9 cellular contexts compared by ENCODE assay signal in the genomic region with DNA sequence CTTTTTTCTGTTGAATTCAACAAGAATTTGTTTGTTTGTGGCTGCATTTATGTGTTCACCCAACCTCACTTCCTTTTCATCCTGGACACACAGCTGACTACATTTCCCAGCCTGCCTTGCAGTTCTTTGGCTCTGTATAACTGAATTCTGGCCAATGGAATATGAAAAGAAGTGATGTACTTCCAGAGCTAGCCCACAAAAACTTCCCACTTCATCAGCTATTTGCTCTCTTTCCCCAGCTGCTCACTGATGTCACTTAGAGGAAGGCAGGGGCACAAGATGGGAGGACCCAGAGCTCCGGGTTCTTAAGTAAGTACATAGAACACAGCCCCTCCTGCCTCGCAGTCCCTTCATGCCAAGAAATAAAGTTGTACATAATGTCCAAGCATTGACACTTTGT.
DNase-seq lines count a peak whose midpoint lies in the region; TF ChIP-seq lines count a peak whose summit lies in the region.
"Had no signal": no experiment of that assay in that cellular context is flagged by ENCODE, and none has a peak within 500 bp of the region (broad histone marks: within the 10 kb centered on the region; RNA-seq: fewer than 3 reads in every experiment).

No MANE protein-coding gene starts in this region.

- no peaks in the 10 kb centered on the region for H3K36me3 ChIP-seq in GM23248 (ENCODE audit: low read depth)
- no peaks in the 10 kb centered on the region for H3K36me3 ChIP-seq in smooth muscle cell (ENCODE audit: low read depth)
- no peaks in the 10 kb centered on the region for H3K36me3 ChIP-seq in WERI-Rb-1

- in situ Hi-C loops in GM23248 (cut with MboI) = no loop called here

- H4K20me1 ChIP-seq in GM23248 (ENCODE audit: insufficient read depth) (no peaks in the 10 kb centered on the region), smooth muscle cell (ENCODE audit: low read depth) (no peaks in the 10 kb centered on the region)

- 0 to 2% methylated on average over 2 of the region's 2 CpGs for WGBS in GM23248 (ENCODE audit: low coverage in 1 of 2, low lambda C conversion rate in 2 of 2, missing lambda C conversion rate in 2 of 2), 2 experiments
- 69% methylated on average over 2 of the region's 2 CpGs for WGBS in smooth muscle cell (ENCODE audit: low lambda C conversion rate)

- H3K9ac ChIP-seq in GM23248 = peak overlapping the region; percentile 84
- peak overlapping the region; percentile 77 for H3K9ac ChIP-seq in smooth muscle cell (ENCODE audit: low read depth)

- DNase-seq in GM23248 (peak; percentile 96), amniotic stem cell (lab: John Stamatoyannopoulos, UW) (peak; percentile 49), hepatic stellate cell (ENCODE audit: low spot score) (peak; percentile 78), smooth muscle cell (lab: John Stamatoyannopoulos, UW; ENCODE audit: unreplicated experiment) (no peak), occipital lobe (lab: John Stamatoyannopoulos, UW) (no peak), NCI-H1694 (lab: John Stamatoyannopoulos, UW) (no peak), WERI-Rb-1 (no peak), HT-29 (ENCODE audit: low spot score) (no peak)
- DNase-seq: activated B cell treated with CpG ODN at 0.5 μM for 24 hours had no signal

- H3K79me2 ChIP-seq in GM23248 (ENCODE audit: insufficient read depth) (no peaks in the 10 kb centered on the region), smooth muscle cell (ENCODE audit: low read depth) (no peaks in the 10 kb centered on the region)

- H3K4me1 ChIP-seq in GM23248 (ENCODE audit: insufficient read depth) = peaks cover 19% of the 10 kb centered on the region
- H3K4me1 ChIP-seq in smooth muscle cell (ENCODE audit: low read depth) = peaks cover 22% of the 10 kb centered on the region

- H3K4me2 ChIP-seq in GM23248 (ENCODE audit: unreplicated experiment) (peak overlapping the region; percentile 92), smooth muscle cell (peak overlapping the region; percentile 82)

- H3F3A ChIP-seq in GM23248 (ENCODE audit: insufficient read depth) (peaks cover 6% of the 10 kb centered on the region; the same call in 1 of the 2 replicates), smooth muscle cell (ENCODE audit: low read depth) (no peaks in the 10 kb centered on the region)

- H3K9me3 ChIP-seq in GM23248 (ENCODE audit: low read depth) = no peaks in the 10 kb centered on the region
- H3K9me3 ChIP-seq in smooth muscle cell (replicated peaks; ENCODE audit: low read depth) = no peaks in the 10 kb centered on the region
- H3K9me3 ChIP-seq in WERI-Rb-1 (ENCODE audit: severe bottlenecking) = no peaks in the 10 kb centered on the region

- H3K4me3 ChIP-seq in GM23248 = peak overlapping the region; percentile 72
- peak overlapping the region; percentile 36 for H3K4me3 ChIP-seq in smooth muscle cell
- H3K4me3 ChIP-seq in WERI-Rb-1 (ENCODE audit: low read depth, low read length) = no peak overlapping the region

- H3K27ac ChIP-seq in GM23248 (peak overlapping the region; percentile 88), smooth muscle cell (ENCODE audit: low read depth) (peak overlapping the region; percentile 71), WERI-Rb-1 (no peak overlapping the region)

- TF ChIP-seq CTCF in smooth muscle cell (IDR thresholded peaks at IDR 0.05; ENCODE audit: borderline replicate concordance, insufficient read depth, poor library complexity, severe bottlenecking) (no peak), WERI-Rb-1 (IDR thresholded peaks at IDR 0.05; ENCODE audit: low read depth, low read length) (no peak)

- H2AFZ ChIP-seq in GM23248 (peak overlapping the region; percentile 72), smooth muscle cell (ENCODE audit: low read depth) (peak overlapping the region; percentile 72)

- H3K9me2 ChIP-seq in GM23248 (ENCODE audit: insufficient read depth) = no peaks in the 10 kb centered on the region

- H3K27me3 ChIP-seq in GM23248 (replicated peaks; ENCODE audit: insufficient read depth) (no peaks in the 10 kb centered on the region), smooth muscle cell (ENCODE audit: low read depth) (no peaks in the 10 kb centered on the region), WERI-Rb-1 (ENCODE audit: insufficient read depth, low read depth, severe bottlenecking) (no peaks in the 10 kb centered on the region)

Comparison
In these comparisons a context has a peak if more than half of its experiments do, and no peak if none do; other contexts are left out.
1. DNase-seq: peak in GM23248 (single experiment), amniotic stem cell (single experiment) and hepatic stellate cell (single experiment); none in smooth muscle cell (single experiment), occipital lobe (single experiment), NCI-H1694 (single experiment), WERI-Rb-1 (single experiment) and HT-29 (single experiment).